Comparison of ENCODE assay signal across 26 cellular contexts in genomic region chr12:48640428-48640827, GRCh38.
"Had no signal": no experiment of that assay in that cellular context is flagged by ENCODE, and none has a peak within 500 bp of the region (broad histone marks: within the 10 kb centered on the region; RNA-seq: fewer than 3 reads in every experiment).

No MANE protein-coding gene starts in this region.

- ATAC-seq: natural killer cell; psoas muscle; right cardiac atrium; right lobe of liver; stimulated activated effector memory CD8-positive, alpha-beta T cell treated with anti-CD3 and anti-CD28 coated beads, Interleukin-12 subunit alpha, Interleukin-12 subunit beta, amount 100 ng/mL, for 72 hours; stimulated activated naive B cell treated with anti-CD40 and anti-IgM and Interleukin-4, amounts not matched to agents 10 μg/mL and 1 μg/mL and 100 μg/mL, for 72 hours had no signal

- H3K36me3 ChIP-seq: ovary, right lobe of liver, thoracic aorta, thyroid gland, vagina had no signal

- H2AFZ ChIP-seq: neural progenitor cell, parathyroid adenoma had no signal

- H3K27me3 ChIP-seq: neural progenitor cell, ovary, right lobe of liver, sigmoid colon, stomach, thyroid gland, tibial nerve, upper lobe of left lung, vagina had no signal

- H3K79me2 ChIP-seq: parathyroid adenoma had no signal

- H3K9ac ChIP-seq: neural progenitor cell, parathyroid adenoma had no signal

- DNase-seq: natural killer cell; occipital lobe; ovary; posterior cingulate gyrus; psoas muscle; right cardiac atrium; right lobe of liver; sigmoid colon; small intestine; stimulated activated CD4-positive, alpha-beta T cell treated with anti-CD3 and anti-CD28 coated beads, Interleukin-15, amount 100 ng/mL, for 24 hours; stimulated activated CD4-positive, alpha-beta T cell treated with anti-CD3 and anti-CD28 coated beads, Interleukin-2, amount 100 ng/mL, for 24 hours; stimulated activated CD4-positive, alpha-beta T cell treated with anti-CD3 and anti-CD28 coated beads, Interleukin-2, amount 100 ng/mL, for 48 hours; stimulated activated CD4-positive, alpha-beta T cell treated with anti-CD3 and anti-CD28 coated beads, Interleukin-4, amount 100 ng/mL, for 24 hours; stimulated activated naive B cell treated with anti-CD40 and anti-IgM and Interleukin-4, amounts not matched to agents 10 μg/mL and 1 μg/mL and 100 μg/mL, for 72 hours; stimulated activated naive CD4-positive, alpha-beta T cell treated with Interleukin-2 at 50 U/mL for 16 hours; stomach; thyroid gland; trophoblast cell; upper lobe of left lung had no signal

- H3K4me3 ChIP-seq: neural progenitor cell, ovary, psoas muscle, right lobe of liver, sigmoid colon, stomach, thoracic aorta, thyroid gland, tibial nerve, upper lobe of left lung, vagina had no signal

- H3K4me2 ChIP-seq: neural progenitor cell had no signal

- H3K9me3 ChIP-seq: ovary, psoas muscle, right lobe of liver, sigmoid colon, thoracic aorta, thyroid gland, upper lobe of left lung, vagina had no signal

- H3K4me1 ChIP-seq: neural progenitor cell, parathyroid adenoma, psoas muscle, right lobe of liver, sigmoid colon, stomach, thyroid gland, tibial nerve, upper lobe of left lung, vagina had no signal

- FAIRE-seq: small intestine, urothelium cell line had no signal

- H3K27ac ChIP-seq: neural progenitor cell, ovary, parathyroid adenoma, psoas muscle, right lobe of liver, sigmoid colon, stomach, thoracic aorta, thyroid gland, tibial nerve, upper lobe of left lung, vagina had no signal
